In genomic region chr4:52372269-52372668, GRCh38 we compare ENCODE assay signal across 18 cellular contexts.
"Had no signal": no experiment of that assay in that cellular context is flagged by ENCODE, and none has a peak within 500 bp of the region (broad histone marks: within the 10 kb centered on the region; RNA-seq: fewer than 3 reads in every experiment).

No MANE protein-coding gene starts in this region.

- H3K4me1 ChIP-seq: lower lobe of right lung, pancreas, prostate gland, tibial artery, upper lobe of left lung, vagina had no signal

- ATAC-seq: esophagus mucosa; heart right ventricle; lower lobe of right lung; natural killer cell; pancreas; stimulated activated effector memory CD8-positive, alpha-beta T cell treated with anti-CD3 and anti-CD28 coated beads, Interleukin-12 subunit alpha, Interleukin-12 subunit beta, amount 100 ng/mL, for 72 hours; stimulated activated naive CD8-positive, alpha-beta T cell treated with anti-CD3 and anti-CD28 coated beads, Interleukin-15, Interleukin-2, amounts not matched to agents 100 U/mL and 50 U/mL, for 24 hours had no signal

- H3K4me2 ChIP-seq: smooth muscle cell had no signal

- H3K27ac ChIP-seq: heart right ventricle, left ventricle myocardium inferior, lower lobe of right lung, pancreas, prostate gland, tibial artery, upper lobe of left lung, vagina had no signal

- H3K27me3 ChIP-seq: heart right ventricle, pancreas, tibial artery, upper lobe of left lung, vagina had no signal

- H3K36me3 ChIP-seq: heart right ventricle, left ventricle myocardium inferior, lower lobe of right lung, pancreas, prostate gland, tibial artery, upper lobe of left lung, vagina had no signal

- H3K4me3 ChIP-seq: heart right ventricle, left ventricle myocardium inferior, lower lobe of right lung, pancreas, prostate gland, smooth muscle cell, tibial artery, upper lobe of left lung, vagina had no signal

- H3K9me3 ChIP-seq: heart right ventricle, left ventricle myocardium inferior, lower lobe of right lung, pancreas, prostate gland, tibial artery, upper lobe of left lung, vagina had no signal

- DNase-seq: cortex of kidney; effector memory CD4-positive, alpha-beta T cell; heart right ventricle; left ventricle myocardium inferior; lower lobe of right lung; natural killer cell; occipital lobe; pancreas; stimulated activated CD4-positive, alpha-beta T cell treated with anti-CD3 and anti-CD28 coated beads, Interleukin-2, amount 100 ng/mL, for 48 hours; stimulated activated CD8-positive, alpha-beta memory T cell treated with anti-CD3 and anti-CD28 coated beads, Interleukin-4, amount 100 ng/mL, for 48 hours; stimulated activated naive CD8-positive, alpha-beta T cell treated with anti-CD3 and anti-CD28 coated beads, Interleukin-15, Interleukin-2, amounts not matched to agents 100 U/mL and 50 U/mL, for 24 hours; tibial artery; upper lobe of left lung had no signal
